8 cellular contexts compared by ENCODE assay signal in genomic region chr15:74307827-74308642, GRCh38. TPM values are rescaled to one million over a fixed set of nuclear protein-coding genes. Genes with fewer than 3 reads are reported as not detected.
DNase-seq lines count a peak whose midpoint lies in the region; ATAC-seq and TF ChIP-seq lines count a peak whose summit lies in the region.

No MANE protein-coding gene starts in this region.

- no peaks in the 10 kb centered on the region for H3K9me3 Mint-ChIP-seq in CD4-positive, alpha-beta T cell

- H3K9me3 ChIP-seq in CD4-positive, alpha-beta T cell (ENCODE audit: control insufficient read depth, low read length) = no peaks in the 10 kb centered on the region
- no peaks in the 10 kb centered on the region for H3K9me3 ChIP-seq in HAP-1
- H3K9me3 ChIP-seq in adipocyte (ENCODE audit: control insufficient read depth, low read length) = no peaks in the 10 kb centered on the region
- no peaks in the 10 kb centered on the region for H3K9me3 ChIP-seq in left ventricle myocardium inferior (replicated peaks)

- no peak overlapping the region for H3K27ac ChIP-seq in CD4-positive, alpha-beta T cell (ENCODE audit: low read depth, low read length)
- no peak overlapping the region for H3K27ac ChIP-seq in left ventricle myocardium inferior (replicated peaks)

- H3K27me3 ChIP-seq in CD4-positive, alpha-beta T cell (ENCODE audit: control insufficient read depth, insufficient read depth, low read length) = peaks cover 7% of the 10 kb centered on the region
- peaks cover 4% of the 10 kb centered on the region; the same call in 1 of the 2 replicates for H3K27me3 ChIP-seq in HAP-1 (ENCODE audit: low read depth)
- H3K27me3 ChIP-seq in adipocyte (replicated peaks; ENCODE audit: control insufficient read depth, insufficient read depth, low read length) = peaks cover 26% of the 10 kb centered on the region
- peaks cover 76% of the 10 kb centered on the region for H3K27me3 ChIP-seq in left ventricle myocardium inferior (ENCODE audit: low read depth)

- in situ Hi-C loops in HAP-1 (cut with MboI; ENCODE audit: low sequenced_read_pairs) = loop anchor here (5.0 kb wide), 1 partner anchor 176 kb away; the partner anchor contains the start of gene ISLR2

- H3K27ac Mint-ChIP-seq in CD4-positive, alpha-beta T cell = no peak overlapping the region

- no peaks in the 10 kb centered on the region for H3K4me1 Mint-ChIP-seq in CD4-positive, alpha-beta T cell (ENCODE audit: low read depth)

- POLR2A ChIA-PET in CD4-positive, alpha-beta T cell (lab: Charles Lee) = no interaction called here

- no peaks in the 10 kb centered on the region for H3K36me3 ChIP-seq in HAP-1 (replicated peaks)
- H3K36me3 ChIP-seq in adipocyte (ENCODE audit: control insufficient read depth, insufficient read depth, low read length, severe bottlenecking) = no peaks in the 10 kb centered on the region
- no peaks in the 10 kb centered on the region for H3K36me3 ChIP-seq in left ventricle myocardium inferior

- TF ChIP-seq CTCF in CD4-positive, alpha-beta T cell (IDR thresholded peaks at IDR 0.05) = no peak
- TF ChIP-seq CTCF in left ventricle myocardium inferior (IDR thresholded peaks at IDR 0.05; ENCODE audit: borderline replicate concordance) = peak; percentile 77

- DNase-seq in CD4-positive, alpha-beta T cell = peak in 2 of 10 experiments; percentile 5 to 37
- DNase-seq in HAP-1 (ENCODE audit: low spot score in 2 of 2) = peak; percentile 79 to 86
- peak; percentile 53 for DNase-seq in NCI-H460 (ENCODE audit: extremely low read depth, low read depth)
- peak; percentile 91 for DNase-seq in adipocyte (ENCODE audit: low read depth)
- DNase-seq in left ventricle myocardium inferior = no peak
- peak; percentile 70 for DNase-seq in sciatic nerve (ENCODE audit: low spot score)
- no peak for DNase-seq in NK-92 (lab: John Stamatoyannopoulos, UW; ENCODE audit: unreplicated experiment)

- H3K4me3 Mint-ChIP-seq in CD4-positive, alpha-beta T cell = no peak overlapping the region

- H3K4me3 ChIP-seq in HAP-1 (no peak overlapping the region), adipocyte (ENCODE audit: low read length) (no peak overlapping the region), left ventricle myocardium inferior (no peak overlapping the region)

- H3K27me3 Mint-ChIP-seq in CD4-positive, alpha-beta T cell = peaks cover 47% of the 10 kb centered on the region

- H3K4me1 ChIP-seq in HAP-1 (peaks cover 11% of the 10 kb centered on the region), adipocyte (ENCODE audit: control insufficient read depth, insufficient read depth, low read length) (peaks cover 3% of the 10 kb centered on the region), left ventricle myocardium inferior (peaks cover 1% of the 10 kb centered on the region)

- no peak overlapping the region for H3K9ac ChIP-seq in adipocyte (ENCODE audit: low read length)

- H3K36me3 Mint-ChIP-seq in CD4-positive, alpha-beta T cell (ENCODE audit: low read depth) = no peaks in the 10 kb centered on the region

- intact Hi-C loops in CD4-positive, alpha-beta T cell (cut with DNase I, micrococcal nuclease) = no loop called here
- intact Hi-C loops in left ventricle myocardium inferior (cut with micrococcal nuclease) = loop anchor here (5.0 kb wide), 1 partner anchor 181 kb away; no protein-coding TSS in a partner anchor
- intact Hi-C loops in sciatic nerve (cut with DNase I) = no loop called here

- peak; percentile 56 for ATAC-seq in CD4-positive, alpha-beta T cell (ENCODE audit: poor library complexity)
- ATAC-seq in sciatic nerve (peak; percentile 86), GM19455 (IDR thresholded peaks at IDR 0.05; ENCODE audit: unreplicated experiment) (no peak)

- CTCF ChIA-PET in CD4-positive, alpha-beta T cell (lab: Charles Lee) = no interaction called here

RNA-seq across cellular contexts. Expression of gene CYP11A1, which starts 59.4 kb away (rescaled TPM):
- total RNA-seq in CD4-positive, alpha-beta T cell = not detected
- not detected in 2 replicates for total RNA-seq in NCI-H460 (2014; rRNA removed; shearing (Covaris generic))
- not detected in 2 replicates for polyA plus RNA-seq in NCI-H460 (2014; cell fraction: nucleus; rRNA removed)
- total RNA-seq in left ventricle myocardium inferior (0.27 TPM), sciatic nerve (4.3 TPM)

Comparison
In these comparisons a context has a peak if more than half of its experiments do, and no peak if none do; other contexts are left out.
1. DNase-seq: peak in HAP-1 (2 of 2), NCI-H460 (single experiment), adipocyte (single experiment) and sciatic nerve (single experiment); none in left ventricle myocardium inferior (single experiment) and NK-92 (single experiment).